8 cellular contexts compared by ENCODE assay signal in genomic region chr17:49365667-49366066, GRCh38. TPM values are rescaled to one million over a fixed set of nuclear protein-coding genes. Genes with fewer than 3 reads are reported as not detected.
DNase-seq lines count a peak whose midpoint lies in the region; ATAC-seq, FAIRE-seq and TF ChIP-seq lines count a peak whose summit lies in the region.

No MANE protein-coding gene starts in this region.

- H3K27ac ChIP-seq in osteoblast (ENCODE audit: low read depth, low read length): no peak overlapping the region

- H3K4me3 ChIP-seq in bronchial epithelial cell (ENCODE audit: low read depth, low read length) (no peak overlapping the region), osteoblast (ENCODE audit: insufficient read depth, low read length) (no peak overlapping the region)

- peak; percentile 42 for DNase-seq in stimulated activated CD4-positive, alpha-beta T cell treated with anti-CD3 and anti-CD28 coated beads, Interleukin-15, amount 100 ng/mL, for 24 hours
- DNase-seq in stimulated activated CD4-positive, alpha-beta T cell treated with anti-CD3 and anti-CD28 coated beads, Interleukin-12 subunit alpha, Interleukin-12 subunit beta, amount 100 ng/mL, for 4 hours: no peak
- DNase-seq in NCI-H510A treated with DMSO at 0.1 percent for 48 hours (lab: John Stamatoyannopoulos, UW) (peak; percentile 91), bronchial epithelial cell (ENCODE audit: low read depth) (no peak), osteoblast (ENCODE audit: insufficient read length, low spot score, missing footprints) (peak; percentile 90), retina (no peak), LoVo (ENCODE audit: low spot score) (no peak)

- H2AFZ ChIP-seq in osteoblast (ENCODE audit: low read length): no peak overlapping the region

- peak; percentile 19 for TF ChIP-seq CTCF in bronchial epithelial cell (IDR thresholded peaks at IDR 0.05; ENCODE audit: insufficient read depth, low read length, severe bottlenecking)
- TF ChIP-seq CTCF in osteoblast (IDR thresholded peaks at IDR 0.05; ENCODE audit: extremely low read depth, low read depth, low read length): peak; percentile 28

- no peaks in the 10 kb centered on the region for H3K9me3 ChIP-seq in osteoblast (ENCODE audit: low read depth, low read length)

- FAIRE-seq in bronchial epithelial cell (lab: Jason Lieb, UNC): no peak

- ATAC-seq in GM21360 (IDR thresholded peaks at IDR 0.05; ENCODE audit: unreplicated experiment): no peak

- peaks cover 8% of the 10 kb centered on the region for H3K79me2 ChIP-seq in osteoblast (ENCODE audit: insufficient read depth, low read length)

- H3K4me2 ChIP-seq in osteoblast (ENCODE audit: insufficient read depth, low read length): no peak overlapping the region

- H3K27me3 ChIP-seq in bronchial epithelial cell (ENCODE audit: control insufficient read depth, insufficient read depth, low read length) (no peaks in the 10 kb centered on the region), osteoblast (ENCODE audit: insufficient read depth, low read length) (no peaks in the 10 kb centered on the region)

- peaks cover 8% of the 10 kb centered on the region for H3K4me1 ChIP-seq in osteoblast (ENCODE audit: insufficient read depth, low read length)

- H3K36me3 ChIP-seq in bronchial epithelial cell (ENCODE audit: control insufficient read depth, insufficient read depth, low read length) (no peaks in the 10 kb centered on the region), osteoblast (ENCODE audit: insufficient read depth, low read length) (no peaks in the 10 kb centered on the region)

- peaks cover 6% of the 10 kb centered on the region for H4K20me1 ChIP-seq in osteoblast (ENCODE audit: insufficient read depth, low read length)

RNA-seq across cellular contexts. Expression of gene ZNF652, which starts 3.6 kb away (rescaled TPM):
- total RNA-seq in bronchial epithelial cell: 5.3 and 5.5 TPM in 2 replicates
- 28.2 and 31.5 TPM in 2 replicates for total RNA-seq in osteoblast

RNA-seq across cellular contexts. Expression of gene PHB1, which starts 49.0 kb away (rescaled TPM):
- total RNA-seq in bronchial epithelial cell (152 and 235 TPM in 2 replicates), osteoblast (71.7 and 71.9 TPM in 2 replicates)

Comparison
In these comparisons a context has a peak if more than half of its experiments do, and no peak if none do; other contexts are left out.
1. DNase-seq: peak in stimulated activated CD4-positive, alpha-beta T cell treated with anti-CD3 and anti-CD28 coated beads, Interleukin-15, amount 100 ng/mL, for 24 hours (single experiment), NCI-H510A treated with DMSO at 0.1 percent for 48 hours (single experiment) and osteoblast (single experiment); none in stimulated activated CD4-positive, alpha-beta T cell treated with anti-CD3 and anti-CD28 coated beads, Interleukin-12 subunit alpha, Interleukin-12 subunit beta, amount 100 ng/mL, for 4 hours (single experiment), bronchial epithelial cell (single experiment), retina (single experiment) and LoVo (single experiment).